Comparison of ENCODE assay signal across 1 cellular context in the genomic region with DNA sequence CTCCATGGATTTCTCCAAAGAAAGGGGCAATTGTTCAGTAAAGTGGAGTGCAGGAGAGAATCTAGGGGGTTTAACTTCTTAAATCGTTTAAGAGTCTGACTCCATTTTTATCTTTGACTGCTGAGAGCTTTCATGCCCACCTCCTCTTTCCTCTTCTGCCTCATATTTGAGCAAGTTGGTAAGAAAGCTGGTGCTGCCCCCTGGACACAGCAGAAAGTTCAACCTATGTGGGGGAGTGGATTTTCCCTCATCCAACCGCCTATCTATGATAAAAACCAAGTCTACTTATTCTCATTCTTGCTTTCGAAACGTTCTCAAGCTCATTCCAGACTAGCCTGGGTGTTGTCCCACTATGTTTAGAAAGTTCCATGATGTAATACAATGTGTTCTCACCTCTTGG.
TF ChIP-seq lines count a peak whose summit lies in the region.

No MANE protein-coding gene starts in this region.

TF ChIP-seq in K562, 482 proteins besides CTCF, POLR2A, EP300 and RAD21 (continued from another document):
- TF ChIP-seq, protein P1, sequence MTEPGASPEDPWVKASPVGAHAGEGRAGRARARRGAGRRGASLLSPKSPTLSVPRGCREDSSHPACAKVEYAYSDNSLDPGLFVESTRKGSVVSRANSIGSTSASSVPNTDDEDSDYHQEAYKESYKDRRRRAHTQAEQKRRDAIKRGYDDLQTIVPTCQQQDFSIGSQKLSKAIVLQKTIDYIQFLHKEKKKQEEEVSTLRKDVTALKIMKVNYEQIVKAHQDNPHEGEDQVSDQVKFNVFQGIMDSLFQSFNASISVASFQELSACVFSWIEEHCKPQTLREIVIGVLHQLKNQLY (CRISPR knock-in tag; conservative IDR thresholded peaks at IDR 0.05): no peak
- TF ChIP-seq CCNT2 (IDR thresholded peaks at IDR 0.05; ENCODE audit: borderline replicate concordance, extremely low read depth, insufficient read length, low read depth, low read length): no peak
